1 cellular context compared by ENCODE assay signal in genomic region chr14:103890836-103891666, GRCh38.
TF ChIP-seq lines count a peak whose summit lies in the region.

No MANE protein-coding gene starts in this region.

TF ChIP-seq in HepG2, 621 proteins besides CTCF, POLR2A, EP300 and RAD21 (continued from another document and continues in another):
- TF ChIP-seq ZGPAT (CRISPR knock-in tag; IDR thresholded peaks at IDR 0.05) (no peak; the same call in 1 of the 2 replicates), ZNF619 (CRISPR knock-in tag; IDR thresholded peaks at IDR 0.05) (no peak), ZSCAN21 (CRISPR knock-in tag; IDR thresholded peaks at IDR 0.05; ENCODE audit: borderline replicate concordance) (peak; percentile 61), MED13 (CRISPR knock-in tag; IDR thresholded peaks at IDR 0.05) (peak; percentile 58; the same call in 1 of the 2 replicates), TEAD2 (CRISPR knock-in tag; IDR thresholded peaks at IDR 0.05) (no peak), HOXA9 (CRISPR knock-in tag; IDR thresholded peaks at IDR 0.05; ENCODE audit: borderline replicate concordance) (no peak), ZNF256 (CRISPR knock-in tag; conservative IDR thresholded peaks at IDR 0.05) (0 out of 2 replicates have a peak, but pooled peaks have one; percentile 61), ZNF143 (CRISPR knock-in tag; IDR thresholded peaks at IDR 0.05) (peak; percentile 28; the same call in 1 of the 2 replicates), LRRFIP1 (CRISPR knock-in tag; conservative IDR thresholded peaks at IDR 0.05) (no peak), PATZ1 (CRISPR knock-in tag; IDR thresholded peaks at IDR 0.05) (no peak), ZSCAN31 (CRISPR knock-in tag; IDR thresholded peaks at IDR 0.05; ENCODE audit: low read depth) (no peak; the same call in 1 of the 2 replicates), CENPBD1 (CRISPR knock-in tag; IDR thresholded peaks at IDR 0.05; ENCODE audit: borderline replicate concordance, low read depth) (no peak), ZNF468 (CRISPR knock-in tag; IDR thresholded peaks at IDR 0.05) (no peak), ZNF792 (CRISPR knock-in tag; IDR thresholded peaks at IDR 0.05) (no peak), ZNF280D (CRISPR knock-in tag; IDR thresholded peaks at IDR 0.05) (no peak), PAXIP1 (CRISPR knock-in tag; conservative IDR thresholded peaks at IDR 0.05) (no peak), EED (CRISPR knock-in tag; IDR thresholded peaks at IDR 0.05) (no peak), HBP1 (CRISPR knock-in tag; IDR thresholded peaks at IDR 0.05; ENCODE audit: low read depth) (no peak), HDAC1 (CRISPR knock-in tag; IDR thresholded peaks at IDR 0.05) (peak; percentile 16; the same call in 1 of the 2 replicates), MTERF4 (CRISPR knock-in tag; IDR thresholded peaks at IDR 0.05) (no peak), DR1 (CRISPR knock-in tag; IDR thresholded peaks at IDR 0.05) (peak; percentile 54; the same call in 1 of the 2 replicates), PRMT3 (CRISPR knock-in tag; IDR thresholded peaks at IDR 0.05; ENCODE audit: borderline replicate concordance, low read depth) (no peak), KLF16 (CRISPR knock-in tag; IDR thresholded peaks at IDR 0.05) (no peak), THAP8 (CRISPR knock-in tag; IDR thresholded peaks at IDR 0.05; ENCODE audit: borderline replicate concordance) (no peak), NFRKB (IDR thresholded peaks at IDR 0.05) (no peak), SIX1 (CRISPR knock-in tag; IDR thresholded peaks at IDR 0.05; ENCODE audit: borderline replicate concordance) (no peak), MED1 (CRISPR knock-in tag; IDR thresholded peaks at IDR 0.05) (peak; percentile 47; the same call in 1 of the 2 replicates), MIXL1 (CRISPR knock-in tag; IDR thresholded peaks at IDR 0.05) (peak; percentile 49; the same call in 1 of the 2 replicates), MED8 (CRISPR knock-in tag; IDR thresholded peaks at IDR 0.05; ENCODE audit: insufficient replicate concordance) (peak; percentile 12), JUN (CRISPR knock-in tag; IDR thresholded peaks at IDR 0.05) (no peak), ZNF121 (CRISPR knock-in tag; IDR thresholded peaks at IDR 0.05) (peak; percentile 58; the same call in 1 of the 2 replicates), NFKBIZ (CRISPR knock-in tag; IDR thresholded peaks at IDR 0.05) (no peak), ZNF75D (CRISPR knock-in tag; IDR thresholded peaks at IDR 0.05; ENCODE audit: borderline replicate concordance) (no peak), ZBTB44 (CRISPR knock-in tag; IDR thresholded peaks at IDR 0.05) (no peak), PITX1 (CRISPR knock-in tag; IDR thresholded peaks at IDR 0.05) (no peak), ZNF710 (CRISPR knock-in tag; IDR thresholded peaks at IDR 0.05; ENCODE audit: borderline replicate concordance) (peak; percentile 56), ZNF567 (CRISPR knock-in tag; IDR thresholded peaks at IDR 0.05; ENCODE audit: borderline replicate concordance) (no peak), PBX3 (CRISPR knock-in tag; IDR thresholded peaks at IDR 0.05; ENCODE audit: borderline replicate concordance) (no peak)
